In the genomic region with DNA sequence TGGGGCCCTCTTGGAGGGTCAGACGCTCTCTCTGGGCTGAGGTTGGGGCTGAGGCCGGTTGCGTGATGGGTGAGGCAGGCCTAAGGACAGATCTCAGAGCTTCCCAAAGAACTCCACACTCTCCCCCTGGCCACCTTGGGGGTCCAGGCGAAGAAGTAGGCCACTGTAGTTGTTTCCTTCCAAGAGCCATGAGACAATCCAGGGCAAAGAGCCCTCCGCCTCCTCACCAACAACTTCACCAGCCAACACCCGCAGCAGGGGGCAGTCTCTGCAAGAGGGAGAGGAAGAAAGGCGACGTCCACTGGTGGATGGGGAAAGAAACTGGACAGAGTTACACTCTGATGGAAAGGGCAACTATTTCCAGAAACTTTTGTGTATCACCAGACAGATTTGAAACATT, we compare ENCODE assay signal across 7 cellular contexts. TPM values are rescaled to one million over a fixed set of nuclear protein-coding genes. Genes with fewer than 3 reads are reported as not detected.
A peak's percentile ranks its signal among the peaks of the same experiment; 100 is the strongest.
DNase-seq lines count a peak whose midpoint lies in the region; ATAC-seq, FAIRE-seq and TF ChIP-seq lines count a peak whose summit lies in the region.
"Had no signal": no experiment of that assay in that cellular context is flagged by ENCODE, and none has a peak within 500 bp of the region (broad histone marks: within the 10 kb centered on the region; RNA-seq: fewer than 3 reads in every experiment).

No MANE protein-coding gene starts in this region.

- no peak for ATAC-seq in HG03342 (IDR thresholded peaks at IDR 0.05; ENCODE audit: unreplicated experiment)
- no peak for ATAC-seq in HG02642 (IDR thresholded peaks at IDR 0.05; ENCODE audit: poor library complexity, unreplicated experiment)

- no peaks in the 10 kb centered on the region for H3K27me3 ChIP-seq in small intestine (ENCODE audit: control insufficient read depth in 2 of 2, insufficient read depth in 2 of 2, low read length in 2 of 2)

- no peak overlapping the region for H3K4me3 ChIP-seq in small intestine (ENCODE audit: low read depth in 1 of 2, low read length in 2 of 2)

- H3K9me3 ChIP-seq in small intestine (ENCODE audit: control insufficient read depth, low read depth): no peaks in the 10 kb centered on the region

- no peaks in the 10 kb centered on the region for H3K36me3 ChIP-seq in small intestine (ENCODE audit: control insufficient read depth in 2 of 2, insufficient read depth in 2 of 2, low read length in 2 of 2)

- DNase-seq in NCI-H226 (peak; percentile 47), erythroblast (lab: John Stamatoyannopoulos, UW) (peak; percentile 41 to 42), small intestine (peak; percentile 57)
- DNase-seq in activated naive CD4-positive, alpha-beta T cell treated with Interleukin-2 at 50 U/mL for 16 hours: no peak
- DNase-seq: activated naive CD8-positive, alpha-beta T cell treated with anti-CD3 and anti-CD28 coated beads, Interleukin-2, amount 10 ng/mL, durations not matched to agents 7 days and 5 days had no signal

- TF ChIP-seq POLR2A in erythroblast (IDR thresholded peaks at IDR 0.05; ENCODE audit: low read length): no peak

- no peaks in the 10 kb centered on the region for H3K4me1 ChIP-seq in small intestine (ENCODE audit: control insufficient read depth in 2 of 2, insufficient read depth in 1 of 2, low read depth in 1 of 2, low read length in 1 of 2)

- H3K27ac ChIP-seq in small intestine (ENCODE audit: low read depth in 1 of 2, low read length in 1 of 2): no peak overlapping the region

- FAIRE-seq in small intestine (lab: Jason Lieb, UNC): no peak

- 68 to 80% (median 78%) methylated on average over 8 of the region's 8 CpGs for WGBS in small intestine, 3 donors

RNA-seq across cellular contexts. Expression of gene SLC35A4, which starts 10.7 kb away (rescaled TPM):
- 10 to 100 TPM; 35.7 to 74.6 (median 52.3) TPM for polyA plus RNA-seq in small intestine

RNA-seq across cellular contexts. Expression of gene APBB3, which starts 10.9 kb away (rescaled TPM):
- polyA plus RNA-seq in small intestine: 10 to 100 TPM in 2 of 3 donors, 1 to 10 TPM in 1; 9.5 to 21.7 (median 13.0) TPM

RNA-seq across cellular contexts. Expression of gene SRA1, which starts 18.0 kb away (rescaled TPM):
- 10 to 100 TPM; 28.5 to 49.9 (median 36.2) TPM for polyA plus RNA-seq in small intestine

RNA-seq across cellular contexts. Expression of gene EIF4EBP3, which starts 27.8 kb away (rescaled TPM):
- 10 to 100 TPM; 38.7 to 100.0 (median 82.7) TPM for polyA plus RNA-seq in small intestine

RNA-seq across cellular contexts. Expression of gene CD14, which starts 57.7 kb away (rescaled TPM):
- 10 to 100 TPM in 1 of 3 donors, 1 to 10 TPM in 2; 3.1 to 30.3 (median 7.8) TPM for polyA plus RNA-seq in small intestine
